3 cellular contexts compared by ENCODE assay signal in genomic region chr18:24624421-24624820, GRCh38.
DNase-seq lines count a peak whose midpoint lies in the region; ATAC-seq and TF ChIP-seq lines count a peak whose summit lies in the region.
"Not testable (repeated sequence)": the region's sequence is repeated elsewhere in the genome, so short reads cannot be mapped to it uniquely, and the experiment has no call there.

No MANE protein-coding gene starts in this region.

- not testable (repeated sequence) for H3K9me3 ChIP-seq in Caco-2; endodermal cell (ENCODE audit: control insufficient read depth, low read length)

- BruUV-seq in Caco-2 (replicated peaks; lab: Mats Ljungman, UMichigan), result not testable (repeated sequence)

- not testable (repeated sequence) for ATAC-seq in WTC11

- CTCF ChIA-PET in Caco-2 (lab: Charles Lee); WTC11 (lab: Charles Lee): not testable (repeated sequence)

- POLR2A ChIA-PET in Caco-2 (lab: Charles Lee); WTC11 (lab: Charles Lee): not testable (repeated sequence)

- 39% methylated on average over 5 of the region's 17 CpGs; no CpG with 5 or more reads in 1 of the 2 experiments for WGBS in endodermal cell (ENCODE audit: insufficient coverage in 1 of 2, insufficient read length in 1 of 2), 2 experiments

- not testable (repeated sequence) for H3K27me3 Mint-ChIP-seq in Caco-2 (ENCODE audit: insufficient read depth, unreplicated experiment); WTC11 (ENCODE audit: low read depth)
- H3K27me3 Mint-ChIP-seq in endodermal cell (ENCODE audit: insufficient read depth), result peaks cover 20% of the 10 kb centered on the region

- not testable (repeated sequence) for H3K36me3 Mint-ChIP-seq in Caco-2 (ENCODE audit: insufficient read depth, unreplicated experiment); WTC11; endodermal cell (ENCODE audit: low read depth)

- not testable (repeated sequence) for TF ChIP-seq CTCF in Caco-2 (IDR thresholded peaks at IDR 0.05; ENCODE audit: insufficient read depth in 1 of 2, low read depth in 1 of 2, low read length in 1 of 2, severe bottlenecking in 1 of 2, unreplicated experiment in 1 of 2); WTC11 (IDR thresholded peaks at IDR 0.05); endodermal cell (conservative IDR thresholded peaks at IDR 0.05)

- not testable (repeated sequence) for H3K27ac ChIP-seq in endodermal cell (ENCODE audit: low read depth, low read length)

- not testable (repeated sequence) for H3K9me3 Mint-ChIP-seq in Caco-2 (ENCODE audit: unreplicated experiment); WTC11; endodermal cell

- H3K4me1 ChIP-seq in Caco-2; endodermal cell (ENCODE audit: control insufficient read depth, insufficient read depth, low read length): not testable (repeated sequence)

- not testable (repeated sequence) for H3K9ac ChIP-seq in endodermal cell (ENCODE audit: extremely low read depth, low read length, poor library complexity, severe bottlenecking)

- intact Hi-C loops in Caco-2 (cut with micrococcal nuclease; ENCODE audit: unreplicated experiment), result not testable (repeated sequence)

- H3K4me3 ChIP-seq in Caco-2 (ENCODE audit: low read depth, low read length); endodermal cell (ENCODE audit: low read length): not testable (repeated sequence)

- H3K4me1 Mint-ChIP-seq in Caco-2 (ENCODE audit: low read depth, unreplicated experiment); WTC11; endodermal cell: not testable (repeated sequence)

- not testable (repeated sequence) for H3K36me3 ChIP-seq in Caco-2 (ENCODE audit: control insufficient read depth, insufficient read depth, low read length); endodermal cell (ENCODE audit: control insufficient read depth, insufficient read depth, low read length)

- peak in 1 of 2 experiments; percentile 2 for DNase-seq in Caco-2
- DNase-seq in WTC11 (ENCODE audit: low spot score), result peak; percentile 26
- DNase-seq in endodermal cell, result not testable (repeated sequence)

- not testable (repeated sequence) for H3K27ac Mint-ChIP-seq in Caco-2 (ENCODE audit: unreplicated experiment); WTC11; endodermal cell

- peak overlapping the region; percentile 68 for H3K4me3 Mint-ChIP-seq in Caco-2 (ENCODE audit: unreplicated experiment)
- peak overlapping the region; percentile 47 for H3K4me3 Mint-ChIP-seq in WTC11
- peak overlapping the region; percentile 40 for H3K4me3 Mint-ChIP-seq in endodermal cell

- not testable (repeated sequence) for H3K27me3 ChIP-seq in Caco-2 (replicated peaks; ENCODE audit: control insufficient read depth, insufficient read depth, low read length); endodermal cell (ENCODE audit: control insufficient read depth, insufficient read depth, low read length, poor library complexity, severe bottlenecking)
